Comparison of ENCODE assay signal across 29 cellular contexts in the genomic region with DNA sequence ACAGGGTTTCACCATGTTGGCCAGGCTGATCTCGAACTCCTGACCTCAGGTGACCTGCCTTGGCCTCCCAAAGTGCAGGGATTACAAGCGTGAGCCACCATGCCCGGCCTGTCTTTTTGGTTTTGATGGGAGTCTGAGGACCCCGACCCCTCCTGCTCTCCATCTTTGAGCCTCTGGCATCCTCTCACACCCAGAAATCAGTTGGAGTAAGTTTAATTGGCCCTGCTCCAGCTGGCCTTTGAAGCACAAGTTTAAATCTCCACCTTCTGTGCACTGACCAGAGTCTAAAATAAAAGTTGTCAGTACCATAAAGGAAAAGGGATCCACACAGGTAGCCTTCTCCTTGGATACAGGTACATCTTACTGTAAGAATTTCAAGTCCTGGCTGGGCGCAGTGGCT. TPM values are rescaled to one million over a fixed set of nuclear protein-coding genes. Genes with fewer than 3 reads are reported as not detected.
"Had no signal": no experiment of that assay in that cellular context is flagged by ENCODE, and none has a peak within 500 bp of the region (broad histone marks: within the 10 kb centered on the region; RNA-seq: fewer than 3 reads in every experiment).

No MANE protein-coding gene starts in this region.

- H2AFZ ChIP-seq: hepatocyte had no signal

- H3K9me3 ChIP-seq: left ventricle myocardium inferior, mucosa of descending colon, ovary, sigmoid colon, spleen, suprapubic skin, tibial nerve, vagina had no signal

- H3K4me3 ChIP-seq: hepatocyte, left ventricle myocardium inferior, lung, mucosa of descending colon, ovary, sigmoid colon, spleen, suprapubic skin, tibial nerve, vagina had no signal

- ATAC-seq: mucosa of descending colon; naive thymus-derived CD4-positive, alpha-beta T cell; natural killer cell treated with Interleukin-12 subunit alpha and Interleukin-12 subunit beta and Interleukin-15 and Interleukin-18, amount 100 ng/mL, for 72 hours; right cardiac atrium; stimulated activated effector memory CD8-positive, alpha-beta T cell treated with anti-CD3 and anti-CD28 coated beads, Interleukin-12 subunit alpha, Interleukin-12 subunit beta, amount 100 ng/mL, for 72 hours had no signal

- H3K27ac ChIP-seq: hepatocyte, ovary, spleen, vagina had no signal

- H3K4me2 ChIP-seq: hepatocyte had no signal

- H3K27me3 ChIP-seq: hepatocyte, ovary, sigmoid colon, spleen, suprapubic skin, tibial nerve, vagina had no signal

- H3K79me2 ChIP-seq: hepatocyte had no signal

- FAIRE-seq: small intestine had no signal

- H3K36me3 ChIP-seq: ovary had no signal

- DNase-seq: islet precursor cell; left ventricle myocardium inferior; midbrain; mucosa of descending colon; naive thymus-derived CD4-positive, alpha-beta T cell; ovary; retina; right cardiac atrium; sigmoid colon; small intestine; spleen; stimulated activated CD4-positive, alpha-beta T cell treated with anti-CD3 and anti-CD28 coated beads, Interleukin-4, amount 100 ng/mL, for 24 hours; stimulated activated naive CD4-positive, alpha-beta T cell had no signal

RNA-seq across cellular contexts. Expression of gene C20orf144, which starts 15.9 kb away (rescaled TPM):
- total RNA-seq: kidney epithelial cell, left ventricle myocardium inferior, lower leg skin, mesenteric fat pad, omental fat pad, progenitor cell of endocrine pancreas, right cardiac atrium, subcutaneous adipose tissue, suprapubic skin, tibial nerve, urinary bladder, vagina had no signal
- polyA plus RNA-seq: neural cell had no signal

RNA-seq across cellular contexts. Expression of gene ACTL10, which starts 20.6 kb away (rescaled TPM):
- total RNA-seq: myocyte had no signal
- polyA plus RNA-seq: neural cell had no signal
